In genomic region chr9:89670806-89671434, GRCh38 we compare ENCODE assay signal across 15 cellular contexts.
DNase-seq lines count a peak whose midpoint lies in the region; ATAC-seq, FAIRE-seq and TF ChIP-seq lines count a peak whose summit lies in the region.
"Had no signal": no experiment of that assay in that cellular context is flagged by ENCODE, and none has a peak within 500 bp of the region (broad histone marks: within the 10 kb centered on the region; RNA-seq: fewer than 3 reads in every experiment).

No MANE protein-coding gene starts in this region.

- H3K4me1 ChIP-seq in Caco-2 (peaks cover 18% of the 10 kb centered on the region), liver (ENCODE audit: control insufficient read depth in 4 of 4, insufficient read depth in 4 of 4, low read length in 3 of 4) (peaks cover 29 to 64% (median 49%) of the 10 kb centered on the region in 4 donors), pancreas (peaks cover 49 to 64% (median 63%) of the 10 kb centered on the region in 3 donors), esophagus muscularis mucosa (peaks cover 0 to 9% (median 0%) of the 10 kb centered on the region in 4 donors)

- no peaks in the 10 kb centered on the region for H3K9me3 ChIP-seq in Caco-2
- H3K9me3 ChIP-seq in liver (ENCODE audit: control insufficient read depth in 4 of 4, low read length in 3 of 4), result no peaks in the 10 kb centered on the region
- no peaks in the 10 kb centered on the region for H3K9me3 ChIP-seq in pancreas
- H3K9me3 ChIP-seq in esophagus muscularis mucosa, result no peaks in the 10 kb centered on the region
- H3K9me3 ChIP-seq: BE2C had no signal

- H3K36me3 Mint-ChIP-seq in Caco-2 (ENCODE audit: insufficient read depth, unreplicated experiment), result no peaks in the 10 kb centered on the region
- peaks cover 5% of the 10 kb centered on the region for H3K36me3 Mint-ChIP-seq in activated naive CD8-positive, alpha-beta T cell treated with anti-CD3 and anti-CD28 coated beads, Interleukin-2, amount 10 ng/mL, durations not matched to agents 7 days and 5 days
- H3K36me3 Mint-ChIP-seq: CD4-positive, alpha-beta memory T cell had no signal

- H3K9me3 Mint-ChIP-seq in Caco-2 (ENCODE audit: unreplicated experiment), result no peaks in the 10 kb centered on the region
- H3K9me3 Mint-ChIP-seq in activated naive CD8-positive, alpha-beta T cell treated with anti-CD3 and anti-CD28 coated beads, Interleukin-2, amount 10 ng/mL, durations not matched to agents 7 days and 5 days, result peaks cover 7% of the 10 kb centered on the region

- no TSS peak for BruUV-seq in Caco-2 (replicated peaks; lab: Mats Ljungman, UMichigan)

- FAIRE-seq in pancreas (lab: Jason Lieb, UNC), result peak; percentile 47
- FAIRE-seq: K562 had no signal

- POLR2A ChIA-PET in Caco-2 (lab: Charles Lee), result no interaction called here
- POLR2A ChIA-PET in activated naive CD8-positive, alpha-beta T cell treated with anti-CD3 and anti-CD28 coated beads, Interleukin-2, amount 10 ng/mL, durations not matched to agents 7 days and 5 days (lab: Charles Lee), result no interaction called here

- no peak for TF ChIP-seq EP300 in esophagus muscularis mucosa (IDR thresholded peaks at IDR 0.05)

- DNase-seq in Caco-2, result no peak
- DNase-seq in activated naive CD8-positive, alpha-beta T cell treated with anti-CD3 and anti-CD28 coated beads, Interleukin-2, amount 10 ng/mL, durations not matched to agents 7 days and 5 days, result no peak
- no peak for DNase-seq in pancreas
- DNase-seq in posterior vena cava (ENCODE audit: low spot score), result no peak
- DNase-seq in esophagus muscularis mucosa (ENCODE audit: extremely low spot score), result no peak
- DNase-seq: BE2C; CD4-positive, alpha-beta memory T cell; GOT3; NCI-H1436; NCI-H2081 treated with DMSO at 0.1 percent for 48 hours; NCI-H524 had no signal

- ATAC-seq in activated naive CD8-positive, alpha-beta T cell treated with anti-CD3 and anti-CD28 coated beads, Interleukin-2, amount 10 ng/mL, durations not matched to agents 7 days and 5 days (ENCODE audit: low read depth), result no peak
- ATAC-seq in pancreas, result peak; percentile 10 to 20 (median 13)
- no peak for ATAC-seq in HG02970 (IDR thresholded peaks at IDR 0.05; ENCODE audit: low FRiP score, unreplicated experiment)
- ATAC-seq: K562 had no signal

- TF ChIP-seq CTCF in Caco-2 (IDR thresholded peaks at IDR 0.05; ENCODE audit: insufficient read depth in 1 of 2, low read depth in 1 of 2, low read length in 1 of 2, severe bottlenecking in 1 of 2, unreplicated experiment in 1 of 2), result no peak
- TF ChIP-seq CTCF in liver (IDR thresholded peaks at IDR 0.05; ENCODE audit: low read depth, low read length, missing input control), result no peak
- TF ChIP-seq CTCF in pancreas (IDR thresholded peaks at IDR 0.05), result no peak
- no peak for TF ChIP-seq CTCF in esophagus muscularis mucosa (IDR thresholded peaks at IDR 0.05)

- peak; percentile 43 to 46 for TF ChIP-seq RAD21 in liver (IDR thresholded peaks at IDR 0.05)

- no peak for TF ChIP-seq POLR2A in esophagus muscularis mucosa (IDR thresholded peaks at IDR 0.05; ENCODE audit: low read depth)

- H3K4me3 Mint-ChIP-seq in Caco-2 (ENCODE audit: unreplicated experiment), result no peak overlapping the region
- peak overlapping the region; percentile 27 for H3K4me3 Mint-ChIP-seq in activated naive CD8-positive, alpha-beta T cell treated with anti-CD3 and anti-CD28 coated beads, Interleukin-2, amount 10 ng/mL, durations not matched to agents 7 days and 5 days
- H3K4me3 Mint-ChIP-seq: CD4-positive, alpha-beta memory T cell had no signal

- WGBS in liver, result 30% methylated on average over 6 of the region's 6 CpGs
- 13 to 15% methylated on average over 6 of the region's 6 CpGs for WGBS in pancreas, 2 donors
- 90% methylated on average over 6 of the region's 6 CpGs for WGBS in esophagus muscularis mucosa

- peak overlapping the region; percentile 80 for H3K27ac Mint-ChIP-seq in Caco-2 (ENCODE audit: unreplicated experiment)
- H3K27ac Mint-ChIP-seq in activated naive CD8-positive, alpha-beta T cell treated with anti-CD3 and anti-CD28 coated beads, Interleukin-2, amount 10 ng/mL, durations not matched to agents 7 days and 5 days, result peak overlapping the region; percentile 42

- CTCF ChIA-PET in Caco-2 (lab: Charles Lee), result no interaction called here

- H3K4me3 ChIP-seq in Caco-2 (ENCODE audit: low read depth, low read length) (no peak overlapping the region), liver (ENCODE audit: low read depth in 1 of 3, low read length in 3 of 3) (no peak overlapping the region), pancreas (no peak overlapping the region), esophagus muscularis mucosa (no peak overlapping the region)
- H3K4me3 ChIP-seq: K562 had no signal

- peak overlapping the region in 1 of 2 donors; percentile 55 for H3K9ac ChIP-seq in liver (ENCODE audit: low read depth in 1 of 2, low read length in 2 of 2)

- H3K27me3 Mint-ChIP-seq in Caco-2 (ENCODE audit: insufficient read depth, unreplicated experiment), result no peaks in the 10 kb centered on the region
- H3K27me3 Mint-ChIP-seq in activated naive CD8-positive, alpha-beta T cell treated with anti-CD3 and anti-CD28 coated beads, Interleukin-2, amount 10 ng/mL, durations not matched to agents 7 days and 5 days, result peaks cover 6% of the 10 kb centered on the region
- H3K27me3 Mint-ChIP-seq: CD4-positive, alpha-beta memory T cell had no signal

- H3K36me3 ChIP-seq in Caco-2 (ENCODE audit: control insufficient read depth, insufficient read depth, low read length) (no peaks in the 10 kb centered on the region), liver (ENCODE audit: control insufficient read depth in 4 of 4, insufficient read depth in 3 of 4, low read depth in 1 of 4, low read length in 3 of 4) (no peaks in the 10 kb centered on the region), pancreas (no peaks in the 10 kb centered on the region), esophagus muscularis mucosa (no peaks in the 10 kb centered on the region)
- H3K36me3 ChIP-seq: BE2C had no signal

- intact Hi-C loops in Caco-2 (cut with micrococcal nuclease; ENCODE audit: unreplicated experiment) (no loop called here), pancreas (cut with DNase I) (loop anchor here in 1 of 3 donors (5.0 kb wide), 1 partner anchor 59 kb away; no protein-coding TSS in a partner anchor), posterior vena cava (cut with DNase I) (no loop called here), esophagus muscularis mucosa (cut with DNase I) (no loop called here)

- peak overlapping the region; percentile 86 to 93 for H3K27ac ChIP-seq in liver (ENCODE audit: low read depth in 1 of 2, low read length in 2 of 2)
- H3K27ac ChIP-seq in pancreas, result peak overlapping the region in 3 of 4 donors; percentile 53 to 74 (median 62)
- no peak overlapping the region for H3K27ac ChIP-seq in esophagus muscularis mucosa (replicated peaks in 1 of 4)
- H3K27ac ChIP-seq: HL-60 had no signal

- H3K27me3 ChIP-seq in Caco-2 (replicated peaks; ENCODE audit: control insufficient read depth, insufficient read depth, low read length) (no peaks in the 10 kb centered on the region), liver (ENCODE audit: control insufficient read depth in 4 of 4, insufficient read depth in 4 of 4, low read length in 3 of 4) (no peaks in the 10 kb centered on the region), pancreas (no peaks in the 10 kb centered on the region), esophagus muscularis mucosa (no peaks in the 10 kb centered on the region)
- H3K27me3 ChIP-seq: BE2C had no signal

- H3K4me1 Mint-ChIP-seq in Caco-2 (ENCODE audit: low read depth, unreplicated experiment), result peaks cover 14% of the 10 kb centered on the region
- H3K4me1 Mint-ChIP-seq in activated naive CD8-positive, alpha-beta T cell treated with anti-CD3 and anti-CD28 coated beads, Interleukin-2, amount 10 ng/mL, durations not matched to agents 7 days and 5 days, result peaks cover 12% of the 10 kb centered on the region

TF ChIP-seq in liver, 16 proteins besides CTCF, POLR2A, EP300 and RAD21:
- no peak for TF ChIP-seq GABPA (IDR thresholded peaks at IDR 0.05 in 1 of 2, conservative IDR thresholded peaks at IDR 0.05 in 1 of 2)
- TF ChIP-seq RXRA (IDR thresholded peaks at IDR 0.05), result peak in 1 of 2 donors; percentile 51
- TF ChIP-seq, protein P1, sequence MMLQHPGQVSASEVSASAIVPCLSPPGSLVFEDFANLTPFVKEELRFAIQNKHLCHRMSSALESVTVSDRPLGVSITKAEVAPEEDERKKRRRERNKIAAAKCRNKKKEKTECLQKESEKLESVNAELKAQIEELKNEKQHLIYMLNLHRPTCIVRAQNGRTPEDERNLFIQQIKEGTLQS (IDR thresholded peaks at IDR 0.05), result no peak
- TF ChIP-seq SP1 (IDR thresholded peaks at IDR 0.05), result peak; percentile 32
- peak; percentile 24 to 51 for TF ChIP-seq HNF4A (conservative IDR thresholded peaks at IDR 0.05)

Comparison
In these comparisons a context has a peak if more than half of its experiments do, and no peak if none do; other contexts are left out.
1. ATAC-seq: peak in pancreas (4 of 4); none in activated naive CD8-positive, alpha-beta T cell treated with anti-CD3 and anti-CD28 coated beads, Interleukin-2, amount 10 ng/mL, durations not matched to agents 7 days and 5 days (single experiment) and HG02970 (single experiment).
2. H3K27ac ChIP-seq: peak in liver (2 of 2) and pancreas (3 of 4); none in esophagus muscularis mucosa (0 of 4).